8 cellular contexts compared by ENCODE assay signal in genomic region chr6:144582939-144583613, GRCh38.
A peak's percentile ranks its signal among the peaks of the same experiment; 100 is the strongest.
DNase-seq lines count a peak whose midpoint lies in the region; ATAC-seq, FAIRE-seq and TF ChIP-seq lines count a peak whose summit lies in the region.

No MANE protein-coding gene starts in this region.

- POLR2A ChIA-PET in CD4-positive, alpha-beta memory T cell (lab: Charles Lee; ENCODE audit: partially characterized antibody), result interaction anchor here (0.8 to 1.3 kb wide), 4 partner anchors 16 to 261 kb away, joined by 3 to 5 read pairs (median 4); no protein-coding TSS in a partner anchor
- POLR2A ChIA-PET in GM12878 (lab: Charles Lee), result no interaction called here

- intact Hi-C loops in CD4-positive, alpha-beta memory T cell (cut with micrococcal nuclease), result loop anchor here (1.0 to 10.0 kb wide), 6 partner anchors 15 to 1049 kb away; no protein-coding TSS in a partner anchor
- intact Hi-C loops in GM12878 (cut with micrococcal nuclease; ENCODE audit: unreplicated experiment), result loop anchor here (2.0 to 10.0 kb wide), 4 partner anchors 142 to 1122 kb away; no protein-coding TSS in a partner anchor

- no peaks in the 10 kb centered on the region for H3K9me3 Mint-ChIP-seq in CD4-positive, alpha-beta memory T cell

- H3K27me3 ChIP-seq in CD4-positive, alpha-beta memory T cell (ENCODE audit: insufficient read depth, low read length), result no peaks in the 10 kb centered on the region
- H3K27me3 ChIP-seq in GM12878 (replicated peaks in 1 of 2; ENCODE audit: control insufficient read depth in 2 of 2, insufficient read depth in 2 of 2, low read length in 1 of 2), result no peaks in the 10 kb centered on the region

- 1% methylated on average over 16 of the region's 16 CpGs for WGBS in GM12878 (ENCODE audit: insufficient coverage, insufficient replicate concordance, low lambda C conversion rate, missing lambda C conversion rate)

- ATAC-seq in GM19452 (IDR thresholded peaks at IDR 0.05; ENCODE audit: unreplicated experiment) (peak; percentile 92), HG03460 (IDR thresholded peaks at IDR 0.05; ENCODE audit: unreplicated experiment) (peak; percentile 94), GM12878 (peak; percentile 90)

- FAIRE-seq in GM12878 (lab: Jason Lieb, UNC), result peak; percentile 87

- peaks cover 14 to 28% of the 10 kb centered on the region in 2 donors for H3K36me3 Mint-ChIP-seq in CD4-positive, alpha-beta memory T cell

- in situ Hi-C loops in GM12878 (cut with MboI), result loop anchor here (10.0 kb wide), 2 partner anchors 452 to 1052 kb away; no protein-coding TSS in a partner anchor

- CTCF ChIA-PET in CD4-positive, alpha-beta memory T cell (lab: Charles Lee; ENCODE audit: partially characterized antibody), result interaction anchor here (0.8 to 2.3 kb wide), 11 partner anchors 13 to 1051 kb away, joined by 3 to 7 read pairs (median 5); no protein-coding TSS in a partner anchor
- CTCF ChIA-PET in GM12878 (lab: Yijun Ruan, JAX), result interaction anchor here (0.6 to 8.1 kb wide), 25 partner anchors 9 to 1789 kb away, joined by 3 to 93 read pairs (median 4); no protein-coding TSS in a partner anchor

- TF ChIP-seq EP300 in GM12878 (IDR thresholded peaks at IDR 0.05; ENCODE audit: borderline replicate concordance in 1 of 2, control insufficient read depth in 1 of 2, low read depth in 2 of 2, low read length in 2 of 2), result peak in 1 of 2 experiments; percentile 63; a peak in 1 of 4 replicates

- peaks cover 19% of the 10 kb centered on the region for H3K36me3 ChIP-seq in CD4-positive, alpha-beta memory T cell (ENCODE audit: insufficient read depth, low read length)
- H3K36me3 ChIP-seq in GM12878 (ENCODE audit: control insufficient read depth in 2 of 2, insufficient read depth in 2 of 2, low read length in 1 of 2), result peaks cover 0 to 2% of the 10 kb centered on the region in 2 experiments; a peak in 1 of 4 replicates

- peaks cover 25 to 44% (median 33%) of the 10 kb centered on the region in 4 donors for H3K4me1 Mint-ChIP-seq in CD4-positive, alpha-beta memory T cell

- peak; percentile 57 to 75 (median 66) for DNase-seq in CD4-positive, alpha-beta memory T cell
- DNase-seq in SKM-1 treated with dmso at 0.1 percent for 144 hours (lab: John Stamatoyannopoulos, UW; ENCODE audit: unreplicated experiment) (peak; percentile 53), GM12878 (ENCODE audit: low read depth, low spot score) (peak; percentile 83), kidney tubule cell (ENCODE audit: low spot score) (peak; percentile 31), NCI-H345 treated with DMSO at 0.1 percent for 48 hours (lab: John Stamatoyannopoulos, UW; ENCODE audit: unreplicated experiment) (no peak)
- peak; percentile 22 for DNase-seq in stimulated activated CD8-positive, alpha-beta memory T cell treated with anti-CD3 and anti-CD28 coated beads, Interleukin-15, amount 100 ng/mL, for 24 hours (ENCODE audit: low read depth)

- no peak for TF ChIP-seq CTCF in GM12878 (IDR thresholded peaks at IDR 0.05 in 2 of 3, conservative IDR thresholded peaks at IDR 0.05 in 1 of 3; ENCODE audit: control insufficient read depth in 2 of 3, extremely low read depth in 1 of 3, insufficient read depth in 1 of 3, low read depth in 3 of 3, low read length in 3 of 3)

- peak overlapping the region; percentile 71 to 93 (median 84) for H3K27ac Mint-ChIP-seq in CD4-positive, alpha-beta memory T cell

- RAD21 ChIA-PET in GM12878 (lab: Charles Lee; ENCODE audit: unreplicated experiment), result interaction anchor here (0.8 to 8.0 kb wide), 7 partner anchors 66 to 633 kb away, joined by 3 to 61 read pairs (median 3); no protein-coding TSS in a partner anchor

- H3K4me2 ChIP-seq in GM12878 (ENCODE audit: control insufficient read depth, insufficient read depth), result peak overlapping the region; percentile 32

- TF ChIP-seq RAD21 in GM12878 (IDR thresholded peaks at IDR 0.05; ENCODE audit: insufficient read depth, low read depth, low read length), result no peak

- peaks cover 27% of the 10 kb centered on the region for H3K4me1 ChIP-seq in CD4-positive, alpha-beta memory T cell (ENCODE audit: insufficient read depth, low read length)
- H3K4me1 ChIP-seq in GM12878 (ENCODE audit: control insufficient read depth, insufficient read depth, low read length), result peaks cover 21% of the 10 kb centered on the region; the same call in 1 of the 2 replicates

- SMC1A ChIA-PET in GM12878 (lab: Charles Lee; ENCODE audit: uncharacterized antibody, unreplicated experiment), result interaction anchor here (0.6 to 4.3 kb wide), 9 partner anchors 13 to 444 kb away, joined by 3 to 51 read pairs (median 3); no protein-coding TSS in a partner anchor

- H3K4me3 ChIP-seq in CD4-positive, alpha-beta memory T cell (ENCODE audit: low read length in 2 of 2), result peak overlapping the region; percentile 7 to 36
- peak overlapping the region; percentile 16; the same call in 1 of the 2 replicates for H3K4me3 ChIP-seq in GM12878

- H3K27ac ChIP-seq in CD4-positive, alpha-beta memory T cell (ENCODE audit: low read depth, low read length), result no peak overlapping the region
- no peak overlapping the region for H3K27ac ChIP-seq in GM12878 (ENCODE audit: control insufficient read depth, insufficient read depth)

- TF ChIP-seq POLR2A in GM12878 (IDR thresholded peaks at IDR 0.05; ENCODE audit: low read depth, low read length), result no peak

- H2AFZ ChIP-seq in GM12878 (ENCODE audit: control insufficient read depth, low read depth, low read length), result no peak overlapping the region

- BruUV-seq in GM12878 (replicated peaks; lab: Mats Ljungman, UMichigan), result no TSS peak

- peak overlapping the region; percentile 76 to 91 (median 88) for H3K4me3 Mint-ChIP-seq in CD4-positive, alpha-beta memory T cell

- no peak overlapping the region for H3K9ac ChIP-seq in GM12878 (ENCODE audit: control insufficient read depth, insufficient read depth, low read length)

- H4K20me1 ChIP-seq in GM12878 (ENCODE audit: control insufficient read depth, insufficient read depth), result peaks cover 10% of the 10 kb centered on the region; the same call in 1 of the 2 replicates

- H3K27me3 Mint-ChIP-seq in CD4-positive, alpha-beta memory T cell, result no peaks in the 10 kb centered on the region

- H3K9me3 ChIP-seq in CD4-positive, alpha-beta memory T cell (ENCODE audit: control insufficient read depth in 1 of 2, low read length in 2 of 2), result no peaks in the 10 kb centered on the region
- H3K9me3 ChIP-seq in GM12878 (replicated peaks; ENCODE audit: control insufficient read depth, insufficient read depth, low read length), result no peaks in the 10 kb centered on the region

- H3K79me2 ChIP-seq in GM12878 (ENCODE audit: control insufficient read depth, insufficient read depth, low read length), result no peaks in the 10 kb centered on the region

TF ChIP-seq in GM12878, 131 proteins besides CTCF, POLR2A, EP300 and RAD21 (continues in another document):
- TF ChIP-seq CUX1 (IDR thresholded peaks at IDR 0.05; ENCODE audit: insufficient replicate concordance, low read depth, low read length), result no peak
